29 cellular contexts compared by ENCODE assay signal in genomic region chr1:42824481-42825057, GRCh38. TPM values are rescaled to one million over a fixed set of nuclear protein-coding genes. Genes with fewer than 3 reads are reported as not detected.
"Had no signal": no experiment of that assay in that cellular context is flagged by ENCODE, and none has a peak within 500 bp of the region (broad histone marks: within the 10 kb centered on the region; RNA-seq: fewer than 3 reads in every experiment).

No MANE protein-coding gene starts in this region.

- DNase-seq: activated B cell treated with CpG ODN at 0.5 μM for 24 hours; activated CD4-positive, alpha-beta T cell treated with anti-CD3 and anti-CD28 coated beads for 36 hours; activated effector memory CD4-positive, alpha-beta T cell treated with Interleukin-2 at 50 U/mL for 16 hours; activated naive CD4-positive, alpha-beta T cell treated with anti-CD3 and anti-CD28 coated beads for 36 hours; activated naive CD8-positive, alpha-beta T cell treated with anti-CD3 and anti-CD28 coated beads for 36 hours; activated T-cell treated with anti-CD3 and anti-CD28 coated beads for 4 hours; adrenal gland; caudate nucleus; cortex of kidney; effector memory CD8-positive, alpha-beta T cell; gastrocnemius medialis; glutamatergic neuron; left ventricle myocardium inferior; naive B cell; nephron progenitor cell; pancreas; psoas muscle; stimulated activated CD4-positive, alpha-beta T cell treated with anti-CD3 and anti-CD28 coated beads, Interleukin-15, amount 100 ng/mL, for 24 hours; stimulated activated CD4-positive, alpha-beta T cell treated with anti-CD3 and anti-CD28 coated beads, Interleukin-2, amount 100 ng/mL, for 24 hours; stimulated activated naive B cell treated with anti-CD40 and anti-IgM and Interleukin-4, amounts not matched to agents 10 μg/mL and 1 μg/mL and 100 μg/mL, for 72 hours; stomach; SW 1271; T1000; thyroid gland; upper lobe of right lung had no signal

- H3K4me3 ChIP-seq: adrenal gland, ascending aorta, gastrocnemius medialis, left ventricle myocardium inferior, pancreas, psoas muscle, stomach, thyroid gland, upper lobe of right lung had no signal

- H3K27me3 ChIP-seq: adrenal gland, ascending aorta, gastrocnemius medialis, neutrophil, pancreas, stomach, thyroid gland, upper lobe of right lung had no signal

- FAIRE-seq: islet of Langerhans, pancreas had no signal

- H3K36me3 ChIP-seq: adrenal gland, ascending aorta, gastrocnemius medialis, pancreas, thyroid gland, upper lobe of right lung had no signal

RNA-seq across cellular contexts. Expression of gene TMEM269, which starts 39.8 kb away (rescaled TPM):
- total RNA-seq: ascending aorta, left ventricle myocardium inferior, lung microvascular endothelial cell, upper lobe of right lung had no signal
